ENCODE assay signal across 16 cellular contexts in genomic region chr1:198169704-198170103, GRCh38. TPM values are rescaled to one million over a fixed set of nuclear protein-coding genes. Genes with fewer than 3 reads are reported as not detected.
A peak's percentile ranks its signal among the peaks of the same experiment; 100 is the strongest.
DNase-seq lines count a peak whose midpoint lies in the region; ATAC-seq and TF ChIP-seq lines count a peak whose summit lies in the region.
"Had no signal": no experiment of that assay in that cellular context is flagged by ENCODE, and none has a peak within 500 bp of the region (broad histone marks: within the 10 kb centered on the region; RNA-seq: fewer than 3 reads in every experiment).

No MANE protein-coding gene starts in this region.

- DNase-seq in heart right ventricle (no peak), right atrium auricular region (ENCODE audit: low spot score) (no peak), fibroblast of pulmonary artery (ENCODE audit: low read depth) (peak; percentile 42), DMS114 treated with DMSO at 0.1 percent for 48 hours (lab: John Stamatoyannopoulos, UW; ENCODE audit: unreplicated experiment) (no peak), hippocampal formation (lab: John Stamatoyannopoulos, UW) (no peak), amygdala (lab: John Stamatoyannopoulos, UW) (no peak)
- no peak for DNase-seq in activated CD4-positive, alpha-beta memory T cell treated with anti-CD3 and anti-CD28 coated beads, Interleukin-2, amount 10 ng/mL, durations not matched to agents 7 days and 5 days
- DNase-seq: BE2C; colonic mucosa; foreskin melanocyte; GDM1; kidney glomerular epithelial cell; MG63; stimulated activated CD4-positive, alpha-beta T cell treated with anti-CD3 and anti-CD28 coated beads, Interleukin-12 subunit alpha, Interleukin-12 subunit beta, amount 100 ng/mL, for 4 hours; T-helper 9 cell had no signal

- H3K9me3 Mint-ChIP-seq in activated CD4-positive, alpha-beta memory T cell treated with anti-CD3 and anti-CD28 coated beads, Interleukin-2, amount 10 ng/mL, durations not matched to agents 7 days and 5 days, result no peaks in the 10 kb centered on the region

- WGBS in heart right ventricle, 2 donors, result 34 to 49% methylated on average over 2 of the region's 2 CpGs

- no peak for TF ChIP-seq CTCF in heart right ventricle (IDR thresholded peaks at IDR 0.05)
- TF ChIP-seq CTCF in right atrium auricular region (IDR thresholded peaks at IDR 0.05), result no peak
- TF ChIP-seq CTCF in fibroblast of pulmonary artery (IDR thresholded peaks at IDR 0.05; ENCODE audit: low read length, missing control alignments), result no peak

- H3K27me3 Mint-ChIP-seq in activated CD4-positive, alpha-beta memory T cell treated with anti-CD3 and anti-CD28 coated beads, Interleukin-2, amount 10 ng/mL, durations not matched to agents 7 days and 5 days, result no peaks in the 10 kb centered on the region

- H3K9me3 ChIP-seq in heart right ventricle, result no peaks in the 10 kb centered on the region
- no peaks in the 10 kb centered on the region for H3K9me3 ChIP-seq in right atrium auricular region
- H3K9me3 ChIP-seq: BE2C, colonic mucosa, MG63 had no signal

- POLR2A ChIA-PET in activated CD4-positive, alpha-beta memory T cell treated with anti-CD3 and anti-CD28 coated beads, Interleukin-2, amount 10 ng/mL, durations not matched to agents 7 days and 5 days (lab: Charles Lee), result interaction anchor here (1.2 to 6.1 kb wide), 2 partner anchors 12 to 14 kb away, joined by 8 to 59 read pairs; partner anchors contain the start of gene NEK7

- H3K27ac ChIP-seq in heart right ventricle (peak overlapping the region in 5 of 10 donors; percentile 6 to 73 (median 26)), right atrium auricular region (peak overlapping the region in 1 of 2 donors; percentile 71)
- H3K27ac ChIP-seq: colonic mucosa had no signal

- H3K4me1 ChIP-seq in heart right ventricle (peaks cover 12 to 100% (median 87%) of the 10 kb centered on the region in 9 donors), right atrium auricular region (peaks cover 0 to 92% of the 10 kb centered on the region in 2 donors)

- no peak overlapping the region for H3K4me3 ChIP-seq in heart right ventricle
- H3K4me3 ChIP-seq in right atrium auricular region, result no peak overlapping the region
- H3K4me3 ChIP-seq in fibroblast of pulmonary artery (replicated peaks; ENCODE audit: low read depth, low read length), result no peak overlapping the region
- H3K4me3 ChIP-seq: colonic mucosa, MG63 had no signal

- intact Hi-C loops in heart right ventricle (cut with DNase I), result loop anchor here in 1 of 10 donors (5.0 kb wide), 1 partner anchor 98 kb away; no protein-coding TSS in a partner anchor

- no peak overlapping the region for H3K4me3 Mint-ChIP-seq in activated CD4-positive, alpha-beta memory T cell treated with anti-CD3 and anti-CD28 coated beads, Interleukin-2, amount 10 ng/mL, durations not matched to agents 7 days and 5 days

- H3K36me3 ChIP-seq in heart right ventricle, result no peaks in the 10 kb centered on the region
- H3K36me3 ChIP-seq in right atrium auricular region, result no peaks in the 10 kb centered on the region
- H3K36me3 ChIP-seq: BE2C, colonic mucosa had no signal

- H3K4me1 Mint-ChIP-seq in activated CD4-positive, alpha-beta memory T cell treated with anti-CD3 and anti-CD28 coated beads, Interleukin-2, amount 10 ng/mL, durations not matched to agents 7 days and 5 days, result peaks cover 86% of the 10 kb centered on the region

- H3K27me3 ChIP-seq in heart right ventricle, result no peaks in the 10 kb centered on the region
- H3K27me3 ChIP-seq in right atrium auricular region, result no peaks in the 10 kb centered on the region
- H3K27me3 ChIP-seq: BE2C, colonic mucosa, MG63 had no signal

- ATAC-seq in heart right ventricle (peak in 5 of 8 donors; percentile 29 to 78 (median 47)), GM18519 (IDR thresholded peaks at IDR 0.05; ENCODE audit: low FRiP score, unreplicated experiment) (no peak)

- H3K27ac Mint-ChIP-seq in activated CD4-positive, alpha-beta memory T cell treated with anti-CD3 and anti-CD28 coated beads, Interleukin-2, amount 10 ng/mL, durations not matched to agents 7 days and 5 days, result peak overlapping the region; percentile 69

- CTCF ChIA-PET in activated CD4-positive, alpha-beta memory T cell treated with anti-CD3 and anti-CD28 coated beads, Interleukin-2, amount 10 ng/mL, durations not matched to agents 7 days and 5 days (lab: Charles Lee), result no interaction called here

- H3K36me3 Mint-ChIP-seq in activated CD4-positive, alpha-beta memory T cell treated with anti-CD3 and anti-CD28 coated beads, Interleukin-2, amount 10 ng/mL, durations not matched to agents 7 days and 5 days (ENCODE audit: low read depth), result peaks cover 12% of the 10 kb centered on the region

RNA-seq across cellular contexts. Expression of gene NEK7, which starts 12.9 kb away (rescaled TPM):
- 100 to 1,000 TPM; 149 to 279 (median 219) TPM for total RNA-seq in heart right ventricle
- 10 to 100 TPM; 57.3 to 90.7 TPM for polyA plus RNA-seq in heart right ventricle
- total RNA-seq in right atrium auricular region, result 100 to 1,000 TPM; 168 to 228 TPM
- 10 to 100 TPM; 73.5 to 79.6 TPM for total RNA-seq in activated CD4-positive, alpha-beta memory T cell treated with anti-CD3 and anti-CD28 coated beads, Interleukin-2, amount 10 ng/mL, durations not matched to agents 7 days and 5 days
